Comparison of ENCODE assay signal across 8 cellular contexts in genomic region chr5:10424124-10424731, GRCh38. TPM values are rescaled to one million over a fixed set of nuclear protein-coding genes. Genes with fewer than 3 reads are reported as not detected.
DNase-seq lines count a peak whose midpoint lies in the region; ATAC-seq and TF ChIP-seq lines count a peak whose summit lies in the region.

No MANE protein-coding gene starts in this region.

- DNase-seq in CD14-positive monocyte (ENCODE audit: low spot score): no peak
- DNase-seq in NCI-H1930 (lab: John Stamatoyannopoulos, UW): peak; percentile 18 to 25
- DNase-seq in amniotic epithelial cell (ENCODE audit: low read depth): peak; percentile 39
- peak in 2 of 3 donors; percentile 9 to 25 for DNase-seq in immature natural killer cell
- no peak for DNase-seq in NCI-H2107 treated with DMSO at 0.1 percent for 48 hours (lab: John Stamatoyannopoulos, UW; ENCODE audit: unreplicated experiment)
- no peak for DNase-seq in stimulated activated CD4-positive, alpha-beta T cell treated with anti-CD3 and anti-CD28 coated beads, Interleukin-4, amount 100 ng/mL, for 1 hour
- DNase-seq in activated CD4-positive, CD25-positive, alpha-beta regulatory T cell (lab: John Stamatoyannopoulos, UW): no peak

- peaks cover 55 to 63% of the 10 kb centered on the region in 2 donors for H3K36me3 Mint-ChIP-seq in CD14-positive monocyte
- H3K36me3 Mint-ChIP-seq in immature natural killer cell: peaks cover 13 to 45% (median 31%) of the 10 kb centered on the region in 3 donors

- H3K27me3 Mint-ChIP-seq in CD14-positive monocyte (ENCODE audit: low read depth in 3 of 3): no peaks in the 10 kb centered on the region
- H3K27me3 Mint-ChIP-seq in immature natural killer cell (ENCODE audit: low read depth in 3 of 3): peaks cover 0 to 2% (median 0%) of the 10 kb centered on the region in 3 donors

- intact Hi-C loops in CD14-positive monocyte (cut with micrococcal nuclease): loop anchor here in 1 of 2 donors (10.0 kb wide), 1 partner anchor 169 kb away; the partner anchor contains the start of gene CCT5

- ATAC-seq in GM18907 (IDR thresholded peaks at IDR 0.05; ENCODE audit: unreplicated experiment): peak; percentile 65

- no peaks in the 10 kb centered on the region for H3K9me3 Mint-ChIP-seq in CD14-positive monocyte
- H3K9me3 Mint-ChIP-seq in immature natural killer cell: no peaks in the 10 kb centered on the region

- TF ChIP-seq CTCF in CD14-positive monocyte (IDR thresholded peaks at IDR 0.05): peak; percentile 64

- H3K27ac Mint-ChIP-seq in CD14-positive monocyte (peak overlapping the region in 2 of 7 donors; percentile 46 to 52), immature natural killer cell (peak overlapping the region in 2 of 6 donors; percentile 11 to 53)

- H3K4me3 Mint-ChIP-seq in CD14-positive monocyte: no peak overlapping the region
- H3K4me3 Mint-ChIP-seq in immature natural killer cell: no peak overlapping the region

- peaks cover 40% of the 10 kb centered on the region for H3K4me1 Mint-ChIP-seq in CD14-positive monocyte
- H3K4me1 Mint-ChIP-seq in immature natural killer cell: peaks cover 19 to 32% of the 10 kb centered on the region in 2 donors

RNA-seq across cellular contexts. Expression of gene ROPN1L, which starts 17.5 kb away (rescaled TPM):
- polyA plus RNA-seq in CD14-positive monocyte (1 to 10 TPM; 1.9 to 2.1 TPM), immature natural killer cell (1 to 10 TPM; 4.3 to 9.1 (median 5.8) TPM)

Comparison
In these comparisons a context has a peak if more than half of its experiments do, and no peak if none do; other contexts are left out.
1. DNase-seq: peak in NCI-H1930 (2 of 2), amniotic epithelial cell (single experiment) and immature natural killer cell (2 of 3); none in CD14-positive monocyte (single experiment), NCI-H2107 treated with DMSO at 0.1 percent for 48 hours (single experiment), stimulated activated CD4-positive, alpha-beta T cell treated with anti-CD3 and anti-CD28 coated beads, Interleukin-4, amount 100 ng/mL, for 1 hour (single experiment) and activated CD4-positive, CD25-positive, alpha-beta regulatory T cell (0 of 4).